14 cellular contexts compared by ENCODE assay signal in genomic region chr17:41772218-41772585, GRCh38. TPM values are rescaled to one million over a fixed set of nuclear protein-coding genes. Genes with fewer than 3 reads are reported as not detected.
A peak's percentile ranks its signal among the peaks of the same experiment; 100 is the strongest.
DNase-seq lines count a peak whose midpoint lies in the region; ATAC-seq and TF ChIP-seq lines count a peak whose summit lies in the region.
"Had no signal": no experiment of that assay in that cellular context is flagged by ENCODE, and none has a peak within 500 bp of the region (broad histone marks: within the 10 kb centered on the region; RNA-seq: fewer than 3 reads in every experiment).

No MANE protein-coding gene starts in this region.

- H3K9me2 ChIP-seq in HCT116 (ENCODE audit: insufficient read depth) (no peaks in the 10 kb centered on the region), PC-9 (ENCODE audit: insufficient read depth) (no peaks in the 10 kb centered on the region)

- H4K20me1 ChIP-seq in HCT116 (ENCODE audit: insufficient read depth) (no peaks in the 10 kb centered on the region), PC-9 (ENCODE audit: insufficient read depth) (peaks cover 14% of the 10 kb centered on the region)

- H3K4me3 Mint-ChIP-seq in stimulated activated memory B cell treated with anti-CD40 and anti-IgM and Interleukin-4, amounts not matched to agents 10 μg/mL and 1 μg/mL and 100 μg/mL, for 72 hours = peak overlapping the region; percentile 66

- TF ChIP-seq EP300 in gastroesophageal sphincter (IDR thresholded peaks at IDR 0.05) = no peak

- BruUV-seq in HCT116 (replicated peaks; lab: Mats Ljungman, UMichigan) (no TSS peak), PC-9 (replicated peaks; lab: Mats Ljungman, UMichigan) (no TSS peak)

- DNase-seq in HCT116 (ENCODE audit: low read depth, low spot score) = no peak
- peak; percentile 87 to 88 for DNase-seq in PC-9
- peak; percentile 96 for DNase-seq in islet precursor cell
- DNase-seq in NCI-H69 (lab: John Stamatoyannopoulos, UW) = no peak
- DNase-seq: activated CD8-positive, alpha-beta T cell treated with anti-CD3 and anti-CD28 coated beads for 36 hours; NCI-H524 treated with DMSO at 0.1 percent for 48 hours; stimulated activated CD4-positive, alpha-beta T cell treated with anti-CD3 and anti-CD28 coated beads, Interleukin-4, amount 100 ng/mL, for 24 hours had no signal

- H3K79me2 ChIP-seq in HCT116 (ENCODE audit: insufficient read depth, low read length) (peaks cover 51% of the 10 kb centered on the region), PC-9 (ENCODE audit: low read depth) (peaks cover 46% of the 10 kb centered on the region)

- H3F3A ChIP-seq in PC-9 (ENCODE audit: insufficient read depth, low read depth) = peaks cover 29% of the 10 kb centered on the region

- H3K4me1 ChIP-seq in HCT116 (ENCODE audit: control insufficient read depth in 1 of 2, insufficient read depth in 2 of 2, low read length in 2 of 2) = peaks cover 55 to 59% of the 10 kb centered on the region in 2 experiments
- peaks cover 49% of the 10 kb centered on the region for H3K4me1 ChIP-seq in PC-9 (replicated peaks; ENCODE audit: insufficient read depth)
- H3K4me1 ChIP-seq in gastroesophageal sphincter = peaks cover 0 to 54% (median 28%) of the 10 kb centered on the region in 3 donors

- intact Hi-C loops in HCT116 (cut with micrococcal nuclease) = loop anchor here (2.0 kb wide), 2 partner anchors 15 to 29 kb away; partner anchors contain the start of gene JUP
- intact Hi-C loops in PC-9 (cut with micrococcal nuclease; ENCODE audit: unreplicated experiment) = loop anchor here (1.0 to 2.0 kb wide), 3 partner anchors 29 to 40 kb away; no protein-coding TSS in a partner anchor

- H3K4me1 Mint-ChIP-seq in stimulated activated memory B cell treated with anti-CD40 and anti-IgM and Interleukin-4, amounts not matched to agents 10 μg/mL and 1 μg/mL and 100 μg/mL, for 72 hours = peaks cover 14% of the 10 kb centered on the region

- RAD21 ChIA-PET in HCT116 (lab: Charles Lee; ENCODE audit: low non-redundant PET in 1 of 2, low total read pairs in 2 of 2, uncharacterized antibody in 2 of 2, unreplicated experiment in 2 of 2) = no interaction called here

- 100% methylated on average over 1 of the region's 4 CpGs; no CpG with 5 or more reads in 1 of the 2 donors for WGBS in gastroesophageal sphincter (ENCODE audit: low coverage in 1 of 2), 2 donors

- peaks cover 24% of the 10 kb centered on the region for H3K27me3 Mint-ChIP-seq in stimulated activated memory B cell treated with anti-CD40 and anti-IgM and Interleukin-4, amounts not matched to agents 10 μg/mL and 1 μg/mL and 100 μg/mL, for 72 hours
- H3K27me3 Mint-ChIP-seq: activated CD8-positive, alpha-beta T cell treated with anti-CD3 and anti-CD28 coated beads for 36 hours had no signal

- POLR2A ChIA-PET in HCT116 (lab: Charles Lee) = interaction anchor here (2.8 kb wide), 1 partner anchor 14 kb away, joined by 29 read pairs; the partner anchor contains the start of gene JUP
- POLR2A ChIA-PET in PC-9 (lab: Charles Lee; ENCODE audit: unreplicated experiment) = interaction anchor here (0.5 to 0.8 kb wide), 6 partner anchors 9 to 469 kb away, joined by 3 to 5 read pairs (median 4); no protein-coding TSS in a partner anchor

- H2AFZ ChIP-seq in HCT116 (ENCODE audit: low read depth, low read length, poor library complexity, severe bottlenecking) = no peak overlapping the region
- H2AFZ ChIP-seq in PC-9 = no peak overlapping the region

- peak overlapping the region; percentile 68 for H3K9ac ChIP-seq in HCT116 (ENCODE audit: low read length)
- H3K9ac ChIP-seq: KMS-11 had no signal

- no peaks in the 10 kb centered on the region for H3K9me3 Mint-ChIP-seq in stimulated activated memory B cell treated with anti-CD40 and anti-IgM and Interleukin-4, amounts not matched to agents 10 μg/mL and 1 μg/mL and 100 μg/mL, for 72 hours
- H3K9me3 Mint-ChIP-seq: activated CD8-positive, alpha-beta T cell treated with anti-CD3 and anti-CD28 coated beads for 36 hours; activated naive CD4-positive, alpha-beta T cell treated with anti-CD3 and anti-CD28 coated beads, Interleukin-2, amount 50 U/mL, for 72 hours had no signal

- ATAC-seq in HCT116 = peak; percentile 71
- no peak for ATAC-seq in stimulated activated memory B cell treated with anti-CD40 and anti-IgM and Interleukin-4, amounts not matched to agents 10 μg/mL and 1 μg/mL and 100 μg/mL, for 72 hours
- no peak for ATAC-seq in GM18502 (IDR thresholded peaks at IDR 0.05; ENCODE audit: poor library complexity, unreplicated experiment)
- ATAC-seq in gastroesophageal sphincter = no peak
- ATAC-seq in HG03196 (IDR thresholded peaks at IDR 0.05; ENCODE audit: unreplicated experiment) = no peak
- ATAC-seq: activated CD8-positive, alpha-beta T cell treated with anti-CD3 and anti-CD28 coated beads for 36 hours; activated naive CD4-positive, alpha-beta T cell treated with anti-CD3 and anti-CD28 coated beads, Interleukin-2, amount 50 U/mL, for 72 hours had no signal

- no peaks in the 10 kb centered on the region for H3K27me3 ChIP-seq in HCT116 (ENCODE audit: insufficient read depth, low read length)
- H3K27me3 ChIP-seq in PC-9 (ENCODE audit: insufficient read depth, low read depth) = no peaks in the 10 kb centered on the region
- peaks cover 10% of the 10 kb centered on the region for H3K27me3 ChIP-seq in gastroesophageal sphincter
- H3K27me3 ChIP-seq: ovary had no signal

- CTCF ChIA-PET in HCT116 (lab: Charles Lee) = interaction anchor here (3.6 kb wide), 1 partner anchor 13 kb away, joined by 28 read pairs; the partner anchor contains the start of gene JUP
- CTCF ChIA-PET in PC-9 (lab: Charles Lee) = no interaction called here

- H3K4me2 ChIP-seq in HCT116 (ENCODE audit: low read length) = peak overlapping the region; percentile 86
- peak overlapping the region; percentile 76 for H3K4me2 ChIP-seq in PC-9
- H3K4me2 ChIP-seq: KMS-11 had no signal

- TF ChIP-seq POLR2A in HCT116 (IDR thresholded peaks at IDR 0.05; ENCODE audit: borderline replicate concordance, extremely low read depth, insufficient read depth, insufficient read length) = no peak
- TF ChIP-seq POLR2A in gastroesophageal sphincter (IDR thresholded peaks at IDR 0.05) = no peak

- H3K27ac Mint-ChIP-seq in stimulated activated memory B cell treated with anti-CD40 and anti-IgM and Interleukin-4, amounts not matched to agents 10 μg/mL and 1 μg/mL and 100 μg/mL, for 72 hours = peak overlapping the region; percentile 78
- H3K27ac Mint-ChIP-seq: activated CD8-positive, alpha-beta T cell treated with anti-CD3 and anti-CD28 coated beads for 36 hours had no signal

- H3K4me3 ChIP-seq in HCT116 (replicated peaks in 1 of 2; ENCODE audit: low read depth in 1 of 2, low read length in 2 of 2) = peak overlapping the region; percentile 15 to 47
- H3K4me3 ChIP-seq in PC-9 = peak overlapping the region; percentile 23; the same call in 1 of the 2 replicates
- H3K4me3 ChIP-seq in gastroesophageal sphincter = no peak overlapping the region
- H3K4me3 ChIP-seq: ovary had no signal

- H3K9me3 ChIP-seq in HCT116 (ENCODE audit: control insufficient read depth in 1 of 2, insufficient read depth in 1 of 2, low read depth in 1 of 2, low read length in 2 of 2) (no peaks in the 10 kb centered on the region), PC-9 (ENCODE audit: insufficient read depth, low read depth) (no peaks in the 10 kb centered on the region), gastroesophageal sphincter (no peaks in the 10 kb centered on the region)
- H3K9me3 ChIP-seq: ovary had no signal

- TF ChIP-seq CTCF in HCT116 (IDR thresholded peaks at IDR 0.05 in 2 of 3, conservative IDR thresholded peaks at IDR 0.05 in 1 of 3; ENCODE audit: borderline replicate concordance in 1 of 3, insufficient read depth in 1 of 3, low read depth in 2 of 3, low read length in 2 of 3) (no peak), PC-9 (conservative IDR thresholded peaks at IDR 0.05) (no peak), gastroesophageal sphincter (IDR thresholded peaks at IDR 0.05) (no peak)

- H3K36me3 ChIP-seq in HCT116 (ENCODE audit: control insufficient read depth in 1 of 2, insufficient read depth in 2 of 2, low read length in 2 of 2) (peaks cover 25 to 30% of the 10 kb centered on the region in 2 experiments; a peak in 3 of 4 replicates), PC-9 (ENCODE audit: low read depth) (peaks cover 16% of the 10 kb centered on the region), gastroesophageal sphincter (peaks cover 0 to 45% of the 10 kb centered on the region in 2 donors)
- H3K36me3 ChIP-seq: ovary had no signal

- H3K36me3 Mint-ChIP-seq in stimulated activated memory B cell treated with anti-CD40 and anti-IgM and Interleukin-4, amounts not matched to agents 10 μg/mL and 1 μg/mL and 100 μg/mL, for 72 hours = no peaks in the 10 kb centered on the region
- H3K36me3 Mint-ChIP-seq: activated naive CD4-positive, alpha-beta T cell treated with anti-CD3 and anti-CD28 coated beads, Interleukin-2, amount 50 U/mL, for 72 hours had no signal

- H3K27ac ChIP-seq in HCT116 (ENCODE audit: low read depth, low read length) (peak overlapping the region; percentile 73), PC-9 (peak overlapping the region; percentile 93), gastroesophageal sphincter (no peak overlapping the region)
- H3K27ac ChIP-seq: KMS-11, ovary had no signal

- TF ChIP-seq RAD21 in HCT116 (IDR thresholded peaks at IDR 0.05; ENCODE audit: low read depth) = no peak

TF ChIP-seq in HCT116, 20 proteins besides CTCF, POLR2A, EP300 and RAD21 (continues in another document):
- TF ChIP-seq SP1 (IDR thresholded peaks at IDR 0.05; ENCODE audit: low read depth) (peak; percentile 67), CEBPB (IDR thresholded peaks at IDR 0.05; ENCODE audit: low read depth) (no peak), EZH2 (IDR thresholded peaks at IDR 0.05) (no peak)
- TF ChIP-seq, protein P1, sequence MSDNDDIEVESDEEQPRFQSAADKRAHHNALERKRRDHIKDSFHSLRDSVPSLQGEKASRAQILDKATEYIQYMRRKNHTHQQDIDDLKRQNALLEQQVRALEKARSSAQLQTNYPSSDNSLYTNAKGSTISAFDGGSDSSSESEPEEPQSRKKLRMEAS (IDR thresholded peaks at IDR 0.05) = peak; percentile 37; the same call in 1 of the 2 replicates

RNA-seq across cellular contexts. Expression of gene JUP, which starts 14.3 kb away (rescaled TPM):
- total RNA-seq in HCT116 (2021; ENCODE audit: unreplicated experiment) (224 TPM), PC-9 (2021) (259 TPM in 2 replicates), gastroesophageal sphincter (10 to 100 TPM; 30.8 to 60.9 (median 41.7) TPM)
- polyA plus RNA-seq in HCT116 (2012) = 322 and 372 TPM in 2 replicates

RNA-seq across cellular contexts. Expression of gene HAP1, which starts 37.8 kb away (rescaled TPM):
- 3.4 TPM for total RNA-seq in HCT116 (2021; ENCODE audit: unreplicated experiment)
- 2.1 and 3.8 TPM in 2 replicates for polyA plus RNA-seq in HCT116 (2012)
- total RNA-seq in PC-9 (2021) = 1.1 and 2.2 TPM in 2 replicates
- total RNA-seq in gastroesophageal sphincter = under 1 TPM in 1 of 4 donors, not detected in 3; 0.54 TPM
- total RNA-seq: activated naive CD4-positive, alpha-beta T cell treated with anti-CD3 and anti-CD28 coated beads, Interleukin-2, amount 50 U/mL, for 72 hours had no signal

RNA-seq across cellular contexts. Expression of gene P3H4, which starts 39.5 kb away (rescaled TPM):
- total RNA-seq in HCT116 (2021; ENCODE audit: unreplicated experiment) = 23.4 TPM
- 17.4 and 22.0 TPM in 2 replicates for polyA plus RNA-seq in HCT116 (2012)
- 26.8 and 34.0 TPM in 2 replicates for total RNA-seq in PC-9 (2021)
- total RNA-seq in gastroesophageal sphincter = 10 to 100 TPM in 3 of 4 donors, 1 to 10 TPM in 1; 8.3 to 20.9 (median 19.1) TPM

RNA-seq across cellular contexts. Expression of gene FKBP10, which starts 40.6 kb away (rescaled TPM):
- total RNA-seq in HCT116 (2021; ENCODE audit: unreplicated experiment) (78.5 TPM), PC-9 (2021) (143 and 164 TPM in 2 replicates), gastroesophageal sphincter (10 to 100 TPM; 33.7 to 43.2 (median 38.2) TPM)
- polyA plus RNA-seq in HCT116 (2012) = 70.0 and 93.6 TPM in 2 replicates

Comparison
In these comparisons a context has a peak if more than half of its experiments do, and no peak if none do; other contexts are left out.
1. DNase-seq: peak in PC-9 (2 of 2) and islet precursor cell (single experiment); none in HCT116 (single experiment) and NCI-H69 (single experiment).
2. H3K27ac ChIP-seq: peak in HCT116 (single experiment) and PC-9 (single experiment); none in gastroesophageal sphincter (0 of 4).
3. H3K4me3 ChIP-seq: peak in HCT116 (2 of 2) and PC-9 (single experiment); none in gastroesophageal sphincter (0 of 2).